Comparison of ENCODE assay signal across 8 cellular contexts in the genomic region with DNA sequence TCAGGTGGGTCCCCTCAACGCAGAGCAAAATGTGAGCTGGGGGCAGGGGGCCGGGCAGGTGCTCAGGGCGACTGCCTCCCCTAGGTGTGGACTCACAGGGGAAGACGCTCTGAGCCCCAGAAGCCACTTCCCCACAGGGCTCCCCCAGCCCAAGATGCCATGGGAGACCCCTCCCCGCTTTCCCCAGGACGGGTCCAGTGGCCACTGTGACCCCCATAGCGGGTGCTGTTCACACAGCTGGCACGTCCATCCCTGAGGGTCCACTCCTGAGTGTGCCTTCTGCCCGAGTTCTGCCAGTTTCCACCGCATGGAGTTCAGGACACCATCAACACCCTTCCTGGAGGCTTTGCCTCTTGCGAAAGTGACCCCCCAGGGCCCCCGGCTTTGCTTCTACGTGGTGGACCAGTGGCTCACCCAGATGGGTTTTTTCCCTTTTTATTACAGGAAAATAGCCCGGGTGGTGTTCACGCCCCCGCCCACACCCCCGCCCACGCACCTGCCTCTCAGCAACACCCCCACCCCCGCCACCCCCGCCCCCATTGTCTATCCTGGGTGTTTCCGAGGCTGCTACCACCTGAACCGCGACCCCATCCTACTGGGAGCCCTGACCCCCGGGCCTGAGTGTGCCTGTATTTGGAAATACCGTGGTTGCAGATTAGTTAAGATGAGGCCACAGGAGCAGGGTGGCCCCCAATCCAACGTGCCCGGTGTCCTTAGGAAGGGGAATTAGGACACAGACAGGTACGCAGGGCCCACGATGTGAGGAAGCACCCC. TPM values are rescaled to one million over a fixed set of nuclear protein-coding genes. Genes with fewer than 3 reads are reported as not detected.
A peak's percentile ranks its signal among the peaks of the same experiment; 100 is the strongest.
DNase-seq lines count a peak whose midpoint lies in the region; ATAC-seq lines count a peak whose summit lies in the region.

No MANE protein-coding gene starts in this region.

- peak; percentile 41 to 55 for DNase-seq in activated CD8-positive, alpha-beta memory T cell treated with anti-CD3 and anti-CD28 coated beads for 4 hours (ENCODE audit: low read depth in 2 of 2)
- peak; percentile 65 to 76 (median 67) for DNase-seq in immature natural killer cell
- no peak for DNase-seq in NCI-H1436 treated with DMSO at 0.1 percent for 48 hours (lab: John Stamatoyannopoulos, UW)
- no peak for DNase-seq in superior temporal gyrus (ENCODE audit: extremely low spot score)
- no peak for DNase-seq in NCI-H187 (lab: John Stamatoyannopoulos, UW)

- H3K4me1 Mint-ChIP-seq in immature natural killer cell = peaks cover 55% of the 10 kb centered on the region in 2 donors
- peaks cover 64% of the 10 kb centered on the region for H3K4me1 Mint-ChIP-seq in stimulated activated naive CD8-positive, alpha-beta T cell treated with anti-CD3 and anti-CD28 coated beads, Interleukin-15, Interleukin-2, amounts not matched to agents 100 ng/mL and 50 ng/mL, for 24 hours (ENCODE audit: low read depth)

- peak; percentile 4 for ATAC-seq in HG03354 (IDR thresholded peaks at IDR 0.05; ENCODE audit: poor library complexity, severe bottlenecking, unreplicated experiment)
- no peak for ATAC-seq in GM21737 (IDR thresholded peaks at IDR 0.05; ENCODE audit: unreplicated experiment)

- peaks cover 13 to 31% (median 23%) of the 10 kb centered on the region in 3 donors for H3K27me3 Mint-ChIP-seq in immature natural killer cell (ENCODE audit: low read depth in 3 of 3)
- no peaks in the 10 kb centered on the region for H3K27me3 Mint-ChIP-seq in stimulated activated naive CD8-positive, alpha-beta T cell treated with anti-CD3 and anti-CD28 coated beads, Interleukin-15, Interleukin-2, amounts not matched to agents 100 ng/mL and 50 ng/mL, for 24 hours

- no peaks in the 10 kb centered on the region for H3K36me3 Mint-ChIP-seq in immature natural killer cell
- H3K36me3 Mint-ChIP-seq in stimulated activated naive CD8-positive, alpha-beta T cell treated with anti-CD3 and anti-CD28 coated beads, Interleukin-15, Interleukin-2, amounts not matched to agents 100 ng/mL and 50 ng/mL, for 24 hours (ENCODE audit: low read depth) = peaks cover 4% of the 10 kb centered on the region

- no peaks in the 10 kb centered on the region for H3K9me3 Mint-ChIP-seq in immature natural killer cell
- H3K9me3 Mint-ChIP-seq in stimulated activated naive CD8-positive, alpha-beta T cell treated with anti-CD3 and anti-CD28 coated beads, Interleukin-15, Interleukin-2, amounts not matched to agents 100 ng/mL and 50 ng/mL, for 24 hours = no peaks in the 10 kb centered on the region

- H3K27ac Mint-ChIP-seq in immature natural killer cell = peak overlapping the region; percentile 90 to 100 (median 99)
- H3K27ac Mint-ChIP-seq in stimulated activated naive CD8-positive, alpha-beta T cell treated with anti-CD3 and anti-CD28 coated beads, Interleukin-15, Interleukin-2, amounts not matched to agents 100 ng/mL and 50 ng/mL, for 24 hours = peak overlapping the region; percentile 97

- H3K4me3 Mint-ChIP-seq in immature natural killer cell = peak overlapping the region; percentile 88 to 91 (median 90)
- H3K4me3 Mint-ChIP-seq in stimulated activated naive CD8-positive, alpha-beta T cell treated with anti-CD3 and anti-CD28 coated beads, Interleukin-15, Interleukin-2, amounts not matched to agents 100 ng/mL and 50 ng/mL, for 24 hours = peak overlapping the region; percentile 81

RNA-seq across cellular contexts. Expression of gene ADAP1, which starts 32.0 kb away (rescaled TPM):
- polyA plus RNA-seq in immature natural killer cell = 10 to 100 TPM; 49.7 to 72.1 (median 55.1) TPM

RNA-seq across cellular contexts. Expression of gene GET4, which starts 46.2 kb away (rescaled TPM):
- 10 to 100 TPM; 25.3 to 35.6 (median 25.5) TPM for polyA plus RNA-seq in immature natural killer cell

RNA-seq across cellular contexts. Expression of gene COX19, which starts 52.8 kb away (rescaled TPM):
- polyA plus RNA-seq in immature natural killer cell = 10 to 100 TPM; 12.7 to 24.0 (median 18.1) TPM

Comparison
In these comparisons a context has a peak if more than half of its experiments do, and no peak if none do; other contexts are left out.
1. DNase-seq: peak in activated CD8-positive, alpha-beta memory T cell treated with anti-CD3 and anti-CD28 coated beads for 4 hours (2 of 2) and immature natural killer cell (3 of 3); none in NCI-H1436 treated with DMSO at 0.1 percent for 48 hours (single experiment), superior temporal gyrus (single experiment) and NCI-H187 (0 of 2).